ENCODE assay signal across 1 cellular context in genomic region chr1:110339427-110340206, GRCh38.
TF ChIP-seq lines count a peak whose summit lies in the region.

No MANE protein-coding gene starts in this region.

TF ChIP-seq in HepG2, 621 proteins besides CTCF, POLR2A, EP300 and RAD21 (continued from another document and continues in another):
- no peak for TF ChIP-seq ZBTB40 (IDR thresholded peaks at IDR 0.05)
- peak; percentile 80; the same call in 1 of the 2 replicates for TF ChIP-seq ZBTB40 (CRISPR knock-in tag; IDR thresholded peaks at IDR 0.05)
- peak; percentile 42; the same call in 1 of the 2 replicates for TF ChIP-seq MYC (CRISPR knock-in tag; IDR thresholded peaks at IDR 0.05; ENCODE audit: borderline replicate concordance)
- 0 out of 2 replicates have a peak, but pooled peaks have one; percentile 17 for TF ChIP-seq MED13 (CRISPR knock-in tag; IDR thresholded peaks at IDR 0.05)
- no peak for TF ChIP-seq ZNF839 (CRISPR knock-in tag; IDR thresholded peaks at IDR 0.05; ENCODE audit: borderline replicate concordance)
- no peak; the same call in 1 of the 2 replicates for TF ChIP-seq ZBTB3 (CRISPR knock-in tag; IDR thresholded peaks at IDR 0.05; ENCODE audit: borderline replicate concordance, low read depth)
- no peak for TF ChIP-seq SAFB2 (CRISPR knock-in tag; IDR thresholded peaks at IDR 0.05; ENCODE audit: borderline replicate concordance, low read depth)
- peak; percentile 34; the same call in 1 of the 2 replicates for TF ChIP-seq MAZ (IDR thresholded peaks at IDR 0.05; ENCODE audit: borderline replicate concordance, low read depth, low read length)
- TF ChIP-seq MAZ (CRISPR knock-in tag; IDR thresholded peaks at IDR 0.05; ENCODE audit: low read depth) = peak; percentile 73
- TF ChIP-seq RXRA (CRISPR knock-in tag; IDR thresholded peaks at IDR 0.05) = peak; percentile 43; the same call in 1 of the 2 replicates
- no peak for TF ChIP-seq HDAC6 (IDR thresholded peaks at IDR 0.05; ENCODE audit: low read depth, low read length)
- TF ChIP-seq PBX3 (CRISPR knock-in tag; IDR thresholded peaks at IDR 0.05; ENCODE audit: borderline replicate concordance) = no peak
- 0 out of 2 replicates have a peak, but pooled peaks have one; percentile 13 for TF ChIP-seq E2F1 (CRISPR knock-in tag; IDR thresholded peaks at IDR 0.05)
- no peak for TF ChIP-seq KLF16 (CRISPR knock-in tag; IDR thresholded peaks at IDR 0.05)
- no peak for TF ChIP-seq MEIS2 (CRISPR knock-in tag; IDR thresholded peaks at IDR 0.05)
- peak; percentile 47; the same call in 1 of the 2 replicates for TF ChIP-seq ZNF264 (CRISPR knock-in tag; IDR thresholded peaks at IDR 0.05)
- TF ChIP-seq ZNF225 (CRISPR knock-in tag; IDR thresholded peaks at IDR 0.05) = no peak
- 0 out of 2 replicates have a peak, but pooled peaks have one; percentile 40 for TF ChIP-seq POGK (CRISPR knock-in tag; conservative IDR thresholded peaks at IDR 0.05)
- no peak for TF ChIP-seq ADNP (CRISPR knock-in tag; IDR thresholded peaks at IDR 0.05)
- no peak for TF ChIP-seq NONO (IDR thresholded peaks at IDR 0.05)
- TF ChIP-seq NONO (CRISPR knock-in tag; conservative IDR thresholded peaks at IDR 0.05) = peak; percentile 82
- TF ChIP-seq ZNF772 (CRISPR knock-in tag; IDR thresholded peaks at IDR 0.05) = 0 out of 2 replicates have a peak, but pooled peaks have one; percentile 68
- TF ChIP-seq AKNA (CRISPR knock-in tag; IDR thresholded peaks at IDR 0.05; ENCODE audit: borderline replicate concordance) = no peak
- TF ChIP-seq MAFG (CRISPR knock-in tag; IDR thresholded peaks at IDR 0.05) = no peak
- TF ChIP-seq ZFP91 (CRISPR knock-in tag; IDR thresholded peaks at IDR 0.05; ENCODE audit: borderline replicate concordance) = no peak
- TF ChIP-seq ZNF230 (CRISPR knock-in tag; IDR thresholded peaks at IDR 0.05) = no peak
- TF ChIP-seq ZNF446 (CRISPR knock-in tag; IDR thresholded peaks at IDR 0.05) = no peak
- TF ChIP-seq IRF2 (CRISPR knock-in tag; IDR thresholded peaks at IDR 0.05) = no peak
- TF ChIP-seq NCOA2 (CRISPR knock-in tag; IDR thresholded peaks at IDR 0.05) = no peak
- no peak for TF ChIP-seq HMGA1 (CRISPR knock-in tag; conservative IDR thresholded peaks at IDR 0.05)
- no peak for TF ChIP-seq PLSCR1 (CRISPR knock-in tag; IDR thresholded peaks at IDR 0.05; ENCODE audit: borderline replicate concordance)
- 0 out of 2 replicates have a peak, but pooled peaks have one; percentile 47 for TF ChIP-seq PHF20 (CRISPR knock-in tag; IDR thresholded peaks at IDR 0.05)
- TF ChIP-seq CCDC6 (CRISPR knock-in tag; IDR thresholded peaks at IDR 0.05) = no peak
- no peak for TF ChIP-seq ZNF550 (CRISPR knock-in tag; IDR thresholded peaks at IDR 0.05; ENCODE audit: borderline replicate concordance)
- TF ChIP-seq ZNF883 (CRISPR knock-in tag; IDR thresholded peaks at IDR 0.05; ENCODE audit: not compliant biosample characterization) = peak; percentile 31
- TF ChIP-seq IKZF5 (CRISPR knock-in tag; IDR thresholded peaks at IDR 0.05) = no peak
- TF ChIP-seq ZNF580 (CRISPR knock-in tag; IDR thresholded peaks at IDR 0.05; ENCODE audit: borderline replicate concordance, low read depth) = no peak
- no peak for TF ChIP-seq ZNF556 (CRISPR knock-in tag; IDR thresholded peaks at IDR 0.05; ENCODE audit: borderline replicate concordance)
- TF ChIP-seq DMAP1 (CRISPR knock-in tag; IDR thresholded peaks at IDR 0.05) = peak; percentile 56; the same call in 1 of the 2 replicates
